ENCODE assay signal across 17 cellular contexts in genomic region chr6:16109659-16110300, GRCh38. TPM values are rescaled to one million over a fixed set of nuclear protein-coding genes. Genes with fewer than 3 reads are reported as not detected.
DNase-seq lines count a peak whose midpoint lies in the region; ATAC-seq and TF ChIP-seq lines count a peak whose summit lies in the region.
"Had no signal": no experiment of that assay in that cellular context is flagged by ENCODE, and none has a peak within 500 bp of the region (broad histone marks: within the 10 kb centered on the region; RNA-seq: fewer than 3 reads in every experiment).

No MANE protein-coding gene starts in this region.

- H3K27ac ChIP-seq in thoracic aorta (peak overlapping the region; percentile 65 to 68), coronary artery (peak overlapping the region in 1 of 2 donors; percentile 30)
- H3K27ac ChIP-seq: BLaER1, epithelial cell of prostate had no signal

- H3K4me1 ChIP-seq in thoracic aorta (ENCODE audit: control insufficient read depth in 1 of 2, low read depth in 2 of 2) = peaks cover 10 to 37% of the 10 kb centered on the region in 2 donors

- DNase-seq in NCI-H2029 treated with DMSO at 0.1 percent for 48 hours (lab: John Stamatoyannopoulos, UW) (peak; percentile 60), amniotic epithelial cell (ENCODE audit: low read depth) (peak; percentile 48), myocyte (ENCODE audit: low read depth) (peak; percentile 87), thoracic aorta (ENCODE audit: low spot score) (no peak), posterior cingulate gyrus (no peak), coronary artery (ENCODE audit: low spot score) (no peak)
- DNase-seq in NK-92 treated with Interleukin-12 subunit alpha and Interleukin-12 subunit beta, amount 100 ng/mL, for 24 hours (lab: John Stamatoyannopoulos, UW) = no peak
- DNase-seq: activated effector memory CD4-positive, alpha-beta T cell treated with anti-CD3 and anti-CD28 coated beads, Interleukin-2, amount 50 U/mL, for 16 hours; H7; Kasumi-1; NCI-H1694; NCI-H510A; T-cell had no signal

- no peak for TF ChIP-seq CTCF in thoracic aorta (IDR thresholded peaks at IDR 0.05)
- TF ChIP-seq CTCF in coronary artery (IDR thresholded peaks at IDR 0.05) = no peak

- peak; percentile 40 for ATAC-seq in thoracic aorta (ENCODE audit: insufficient number of reproducible peaks, low FRiP score, low read depth)
- ATAC-seq: Panc1, T-cell had no signal

- intact Hi-C loops in posterior cingulate gyrus (cut with DNase I) = no loop called here

- no peak overlapping the region for H3K4me3 ChIP-seq in thoracic aorta
- H3K4me3 ChIP-seq in coronary artery = no peak overlapping the region
- H3K4me3 ChIP-seq: BLaER1, pancreas had no signal

- no peaks in the 10 kb centered on the region for H3K36me3 ChIP-seq in thoracic aorta
- H3K36me3 ChIP-seq: BLaER1, pancreas had no signal

- H3K27me3 ChIP-seq in thoracic aorta (replicated peaks; ENCODE audit: insufficient read depth) = no peaks in the 10 kb centered on the region
- H3K27me3 ChIP-seq: BLaER1, pancreas had no signal

- H3K9me3 ChIP-seq in thoracic aorta = no peaks in the 10 kb centered on the region
- H3K9me3 ChIP-seq: BLaER1, pancreas had no signal

RNA-seq across cellular contexts. Expression of gene MYLIP, which starts 19.1 kb away (rescaled TPM):
- total RNA-seq in myocyte (23.2 and 25.7 TPM in 2 replicates), thoracic aorta (10 to 100 TPM; 90.4 to 97.2 TPM)
- polyA plus RNA-seq in myocyte (2012) = 3.9 TPM

Comparison
In these comparisons a context has a peak if more than half of its experiments do, and no peak if none do; other contexts are left out.
1. DNase-seq: peak in NCI-H2029 treated with DMSO at 0.1 percent for 48 hours (single experiment), amniotic epithelial cell (single experiment) and myocyte (single experiment); none in thoracic aorta (single experiment), posterior cingulate gyrus (0 of 10), NK-92 treated with Interleukin-12 subunit alpha and Interleukin-12 subunit beta, amount 100 ng/mL, for 24 hours (single experiment) and coronary artery (single experiment).